9 cellular contexts compared by ENCODE assay signal in genomic region chr12:8078400-8078799, GRCh38. TPM values are rescaled to one million over a fixed set of nuclear protein-coding genes. Genes with fewer than 3 reads are reported as not detected.
DNase-seq lines count a peak whose midpoint lies in the region; ATAC-seq and TF ChIP-seq lines count a peak whose summit lies in the region.
"Had no signal": no experiment of that assay in that cellular context is flagged by ENCODE, and none has a peak within 500 bp of the region (broad histone marks: within the 10 kb centered on the region; RNA-seq: fewer than 3 reads in every experiment).

No MANE protein-coding gene starts in this region.

- H4K20me1 ChIP-seq in Karpas-422 (ENCODE audit: insufficient read depth, low read depth, low read length) = no peaks in the 10 kb centered on the region; the same call in 1 of the 2 replicates

- in situ Hi-C loops in astrocyte of the spinal cord (cut with HindIII; ENCODE audit: low sequenced_read_pairs) = no loop called here

- no peak for TF ChIP-seq EP300 in tibial nerve (IDR thresholded peaks at IDR 0.05)

- peaks cover 13% of the 10 kb centered on the region for H3K79me2 ChIP-seq in Karpas-422 (ENCODE audit: low read length)

- no peak for TF ChIP-seq POLR2A in tibial nerve (IDR thresholded peaks at IDR 0.05)

- DNase-seq in COLO829 (ENCODE audit: low spot score) = peak; percentile 43
- peak; percentile 71 for DNase-seq in Karpas-422
- peak; percentile 82 for DNase-seq in SW480 (ENCODE audit: low spot score)
- peak; percentile 86 for DNase-seq in astrocyte of the spinal cord (ENCODE audit: low read depth, low spot score)
- peak; percentile 72 for DNase-seq in medulla oblongata (ENCODE audit: extremely low spot score)
- no peak for DNase-seq in tibial nerve (ENCODE audit: low spot score in 2 of 2)

- H3K9me3 ChIP-seq in Karpas-422 (ENCODE audit: low read length) (no peaks in the 10 kb centered on the region), tibial nerve (no peaks in the 10 kb centered on the region)

- H3K27me3 ChIP-seq in Karpas-422 (ENCODE audit: low read length) = no peaks in the 10 kb centered on the region
- H3K27me3 ChIP-seq in tibial nerve = no peaks in the 10 kb centered on the region

- no peak overlapping the region for H3K4me3 ChIP-seq in Karpas-422 (ENCODE audit: low read length)
- no peak overlapping the region for H3K4me3 ChIP-seq in astrocyte of the spinal cord (ENCODE audit: low read depth, low read length)
- no peak overlapping the region for H3K4me3 ChIP-seq in tibial nerve

- no peak overlapping the region for H3K9ac ChIP-seq in Karpas-422 (ENCODE audit: low read length)

- H3K9me2 ChIP-seq in Karpas-422 (replicated peaks; ENCODE audit: insufficient read depth, low read length) = no peaks in the 10 kb centered on the region

- H2AFZ ChIP-seq in Karpas-422 (ENCODE audit: low read length) = no peak overlapping the region

- H3K27ac ChIP-seq in Karpas-422 (ENCODE audit: low read length) = no peak overlapping the region
- no peak overlapping the region for H3K27ac ChIP-seq in tibial nerve

- ATAC-seq in GM21737 (IDR thresholded peaks at IDR 0.05; ENCODE audit: unreplicated experiment) (no peak), GM19324 (IDR thresholded peaks at IDR 0.05; ENCODE audit: low FRiP score, unreplicated experiment) (no peak)

- H3K4me2 ChIP-seq in Karpas-422 (ENCODE audit: low read depth, low read length, poor library complexity, severe bottlenecking) = no peak overlapping the region

- peaks cover 25% of the 10 kb centered on the region for H3K4me1 ChIP-seq in Karpas-422 (ENCODE audit: low read length)
- peaks cover 0 to 30% (median 10%) of the 10 kb centered on the region in 4 donors for H3K4me1 ChIP-seq in tibial nerve

- H3K36me3 ChIP-seq in Karpas-422 (ENCODE audit: insufficient read depth, low read length) (no peaks in the 10 kb centered on the region), tibial nerve (no peaks in the 10 kb centered on the region)

- WGBS in tibial nerve, 2 donors = 14 to 24% methylated on average over 4 of the region's 4 CpGs

- peak; percentile 56 for TF ChIP-seq CTCF in astrocyte of the spinal cord (IDR thresholded peaks at IDR 0.05; ENCODE audit: low read depth, low read length)
- TF ChIP-seq CTCF in tibial nerve (IDR thresholded peaks at IDR 0.05) = peak in 4 of 5 experiments; percentile 13 to 36 (median 28)

RNA-seq across cellular contexts. Expression of gene NECAP1, which starts 3.7 kb away (rescaled TPM):
- total RNA-seq in Karpas-422 (2014; rRNA removed; shearing (Covaris generic); ENCODE audit: low replicate concordance) = 33.2 and 42.8 TPM in 2 replicates
- 10 to 100 TPM; 17.4 to 38.2 (median 32.1) TPM for total RNA-seq in tibial nerve

RNA-seq across cellular contexts. Expression of gene C3AR1, which starts 12.2 kb away (rescaled TPM):
- 2.2 and 3.2 TPM in 2 replicates for total RNA-seq in Karpas-422 (2014; rRNA removed; shearing (Covaris generic); ENCODE audit: low replicate concordance)
- 10 to 100 TPM in 1 of 4 donors, 1 to 10 TPM in 3; 7.1 to 16.8 (median 9.1) TPM for total RNA-seq in tibial nerve
- total RNA-seq: NCI-H460 had no signal

RNA-seq across cellular contexts. Expression of gene CLEC4A, which starts 45.0 kb away (rescaled TPM):
- 1.4 TPM in 1 of 2 replicates, not detected in the other for total RNA-seq in Karpas-422 (2014; rRNA removed; shearing (Covaris generic); ENCODE audit: low replicate concordance)
- 1 to 10 TPM; 2.2 to 7.9 (median 5.8) TPM for total RNA-seq in tibial nerve
- total RNA-seq: NCI-H460 had no signal

RNA-seq across cellular contexts. Expression of gene FOXJ2, which starts 45.9 kb away (rescaled TPM):
- 8.5 and 9.0 TPM in 2 replicates for total RNA-seq in Karpas-422 (2014; rRNA removed; shearing (Covaris generic); ENCODE audit: low replicate concordance)
- total RNA-seq in tibial nerve = 10 to 100 TPM; 19.4 to 24.7 (median 20.1) TPM

Comparison
In these comparisons a context has a peak if more than half of its experiments do, and no peak if none do; other contexts are left out.
1. DNase-seq: peak in COLO829 (single experiment), Karpas-422 (single experiment), SW480 (single experiment), astrocyte of the spinal cord (single experiment) and medulla oblongata (single experiment); none in tibial nerve (0 of 2).